In the genomic region with DNA sequence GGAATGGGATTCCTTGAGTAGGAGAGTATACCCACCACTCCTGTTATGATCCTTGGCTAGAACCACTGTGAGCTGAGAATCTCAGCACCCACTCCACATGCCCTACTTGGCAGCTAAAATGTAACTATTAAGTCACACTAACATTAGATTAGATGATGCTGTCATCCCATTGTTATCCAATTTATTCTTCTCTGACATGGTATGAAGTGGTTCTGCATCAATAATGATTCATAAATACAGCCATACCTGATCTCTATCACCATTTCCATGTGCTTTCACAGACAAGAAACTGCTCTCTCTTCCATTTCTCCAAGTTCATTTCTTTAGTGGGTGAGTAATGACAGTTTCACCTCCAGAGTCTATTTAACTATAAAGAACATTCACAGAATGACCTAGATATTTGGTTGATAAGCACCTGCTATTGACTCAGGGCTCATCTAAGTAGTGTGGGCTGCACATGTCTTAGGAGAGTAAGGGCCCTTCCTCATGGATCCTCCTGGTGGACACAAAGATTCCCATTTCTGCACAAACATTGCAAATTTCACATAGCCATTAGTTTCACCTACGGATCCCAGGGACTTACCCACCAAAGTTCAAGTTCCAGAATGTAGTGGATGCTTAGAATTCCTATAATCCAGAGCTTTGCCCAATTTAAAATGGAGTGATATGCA, we compare ENCODE assay signal across 17 cellular contexts.
DNase-seq lines count a peak whose midpoint lies in the region; ATAC-seq, FAIRE-seq and TF ChIP-seq lines count a peak whose summit lies in the region.
"Had no signal": no experiment of that assay in that cellular context is flagged by ENCODE, and none has a peak within 500 bp of the region (broad histone marks: within the 10 kb centered on the region; RNA-seq: fewer than 3 reads in every experiment).

No MANE protein-coding gene starts in this region.

- intact Hi-C loops in left ventricle myocardium superior (cut with micrococcal nuclease) (no loop called here), Right ventricle myocardium inferior (cut with DNase I) (no loop called here), stomach (cut with DNase I; ENCODE audit: low total_unique reads) (no loop called here)

- ATAC-seq in left ventricle myocardium superior (peak; percentile 17), Right ventricle myocardium inferior (no peak), HG03135 (IDR thresholded peaks at IDR 0.05; ENCODE audit: unreplicated experiment) (peak; percentile 6)
- no peak for ATAC-seq in activated T-cell treated with anti-CD3 and anti-CD28 coated beads, Interleukin-2, amount 50 U/mL, for 72 hours (replicated peaks in 1 of 2)
- ATAC-seq: right lobe of liver, upper lobe of right lung had no signal

- H3K27ac Mint-ChIP-seq in activated T-cell treated with anti-CD3 and anti-CD28 coated beads, Interleukin-2, amount 50 U/mL, for 72 hours: no peak overlapping the region
- H3K27ac Mint-ChIP-seq in osteocyte (ENCODE audit: unreplicated experiment): no peak overlapping the region
- H3K27ac Mint-ChIP-seq: activated CD4-positive, alpha-beta T cell treated with anti-CD3 and anti-CD28 coated beads, Interleukin-2, amount 10 ng/mL, durations not matched to agents 24 days and 14 days had no signal

- no peak overlapping the region for H3K27ac ChIP-seq in stomach
- H3K27ac ChIP-seq: right lobe of liver, upper lobe of right lung had no signal

- no peak for TF ChIP-seq CTCF in bronchial epithelial cell (IDR thresholded peaks at IDR 0.05; ENCODE audit: insufficient read depth, low read length, severe bottlenecking)
- no peak for TF ChIP-seq CTCF in stomach (IDR thresholded peaks at IDR 0.05)
- no peak for TF ChIP-seq CTCF in osteocyte (IDR thresholded peaks at IDR 0.05)

- H3K36me3 ChIP-seq in bronchial epithelial cell (ENCODE audit: control insufficient read depth, insufficient read depth, low read length) (no peaks in the 10 kb centered on the region), stomach (no peaks in the 10 kb centered on the region)
- H3K36me3 ChIP-seq: right lobe of liver, upper lobe of right lung had no signal

- no peaks in the 10 kb centered on the region for H3K36me3 Mint-ChIP-seq in activated T-cell treated with anti-CD3 and anti-CD28 coated beads, Interleukin-2, amount 50 U/mL, for 72 hours (ENCODE audit: insufficient read depth in 2 of 2)
- peaks cover 11% of the 10 kb centered on the region for H3K36me3 Mint-ChIP-seq in osteocyte (ENCODE audit: unreplicated experiment)

- peaks cover 0 to 6% (median 0%) of the 10 kb centered on the region in 4 donors for H3K4me1 ChIP-seq in stomach
- H3K4me1 ChIP-seq: right lobe of liver, upper lobe of right lung had no signal

- H3K9me3 Mint-ChIP-seq in activated T-cell treated with anti-CD3 and anti-CD28 coated beads, Interleukin-2, amount 50 U/mL, for 72 hours: no peaks in the 10 kb centered on the region
- no peaks in the 10 kb centered on the region for H3K9me3 Mint-ChIP-seq in osteocyte (ENCODE audit: unreplicated experiment)
- H3K9me3 Mint-ChIP-seq: activated CD4-positive, alpha-beta T cell treated with anti-CD3 and anti-CD28 coated beads, Interleukin-2, amount 10 ng/mL, durations not matched to agents 24 days and 14 days had no signal

- 60 to 91% (median 82%) methylated on average over 1 of the region's 1 CpG for WGBS in stomach, 5 donors

- no peaks in the 10 kb centered on the region for H3K27me3 ChIP-seq in bronchial epithelial cell (ENCODE audit: control insufficient read depth, insufficient read depth, low read length)
- no peaks in the 10 kb centered on the region for H3K27me3 ChIP-seq in stomach
- H3K27me3 ChIP-seq: right lobe of liver, upper lobe of right lung had no signal

- no peak for FAIRE-seq in bronchial epithelial cell (lab: Jason Lieb, UNC)
- FAIRE-seq: endothelial cell of umbilical vein had no signal

- no peaks in the 10 kb centered on the region for H3K4me1 Mint-ChIP-seq in activated T-cell treated with anti-CD3 and anti-CD28 coated beads, Interleukin-2, amount 50 U/mL, for 72 hours (ENCODE audit: low read depth)
- H3K4me1 Mint-ChIP-seq in osteocyte (ENCODE audit: unreplicated experiment): peaks cover 64% of the 10 kb centered on the region
- H3K4me1 Mint-ChIP-seq: activated CD4-positive, alpha-beta T cell treated with anti-CD3 and anti-CD28 coated beads, Interleukin-2, amount 10 ng/mL, durations not matched to agents 24 days and 14 days had no signal

- TF ChIP-seq EP300 in stomach (IDR thresholded peaks at IDR 0.05): no peak

- TF ChIP-seq POLR2A in stomach (IDR thresholded peaks at IDR 0.05): no peak

- H3K4me3 ChIP-seq in bronchial epithelial cell (ENCODE audit: low read depth, low read length) (no peak overlapping the region), stomach (no peak overlapping the region)
- H3K4me3 ChIP-seq: right lobe of liver, upper lobe of right lung had no signal

- H3K4me3 Mint-ChIP-seq in activated T-cell treated with anti-CD3 and anti-CD28 coated beads, Interleukin-2, amount 50 U/mL, for 72 hours: no peak overlapping the region
- no peak overlapping the region for H3K4me3 Mint-ChIP-seq in osteocyte (ENCODE audit: unreplicated experiment)
- H3K4me3 Mint-ChIP-seq: activated CD4-positive, alpha-beta T cell treated with anti-CD3 and anti-CD28 coated beads, Interleukin-2, amount 10 ng/mL, durations not matched to agents 24 days and 14 days had no signal

- H3K27me3 Mint-ChIP-seq in activated T-cell treated with anti-CD3 and anti-CD28 coated beads, Interleukin-2, amount 50 U/mL, for 72 hours (ENCODE audit: low read depth): peaks cover 7% of the 10 kb centered on the region
- H3K27me3 Mint-ChIP-seq in osteocyte (ENCODE audit: unreplicated experiment): no peaks in the 10 kb centered on the region

- no peaks in the 10 kb centered on the region for H3K9me3 ChIP-seq in stomach
- H3K9me3 ChIP-seq: right lobe of liver, upper lobe of right lung had no signal

- DNase-seq in left ventricle myocardium superior: no peak
- DNase-seq in Right ventricle myocardium inferior (ENCODE audit: missing footprints): no peak
- DNase-seq in bronchial epithelial cell (ENCODE audit: low read depth): peak; percentile 6
- DNase-seq in activated T-cell treated with anti-CD3 and anti-CD28 coated beads, Interleukin-2, amount 50 U/mL, for 72 hours: no peak
- no peak for DNase-seq in stomach
- DNase-seq in osteocyte (ENCODE audit: extremely low spot score, unreplicated experiment): no peak
- DNase-seq in cortex of kidney (lab: John Stamatoyannopoulos, UW): no peak
- DNase-seq: ACHN; activated CD4-positive, alpha-beta T cell treated with anti-CD3 and anti-CD28 coated beads, Interleukin-2, amount 10 ng/mL, durations not matched to agents 24 days and 14 days; cerebellar nuclear complex; NCI-H526; right lobe of liver; RPMI8226; stimulated activated CD4-positive, alpha-beta T cell treated with anti-CD3 and anti-CD28 coated beads, Interleukin-4, amount 100 ng/mL, for 4 hours; upper lobe of right lung had no signal

Comparison
In these comparisons a context has a peak if more than half of its experiments do, and no peak if none do; other contexts are left out.
1. ATAC-seq: peak in left ventricle myocardium superior (single experiment) and HG03135 (single experiment); none in Right ventricle myocardium inferior (single experiment) and activated T-cell treated with anti-CD3 and anti-CD28 coated beads, Interleukin-2, amount 50 U/mL, for 72 hours (0 of 2).